8 cellular contexts compared by ENCODE assay signal in the genomic region with DNA sequence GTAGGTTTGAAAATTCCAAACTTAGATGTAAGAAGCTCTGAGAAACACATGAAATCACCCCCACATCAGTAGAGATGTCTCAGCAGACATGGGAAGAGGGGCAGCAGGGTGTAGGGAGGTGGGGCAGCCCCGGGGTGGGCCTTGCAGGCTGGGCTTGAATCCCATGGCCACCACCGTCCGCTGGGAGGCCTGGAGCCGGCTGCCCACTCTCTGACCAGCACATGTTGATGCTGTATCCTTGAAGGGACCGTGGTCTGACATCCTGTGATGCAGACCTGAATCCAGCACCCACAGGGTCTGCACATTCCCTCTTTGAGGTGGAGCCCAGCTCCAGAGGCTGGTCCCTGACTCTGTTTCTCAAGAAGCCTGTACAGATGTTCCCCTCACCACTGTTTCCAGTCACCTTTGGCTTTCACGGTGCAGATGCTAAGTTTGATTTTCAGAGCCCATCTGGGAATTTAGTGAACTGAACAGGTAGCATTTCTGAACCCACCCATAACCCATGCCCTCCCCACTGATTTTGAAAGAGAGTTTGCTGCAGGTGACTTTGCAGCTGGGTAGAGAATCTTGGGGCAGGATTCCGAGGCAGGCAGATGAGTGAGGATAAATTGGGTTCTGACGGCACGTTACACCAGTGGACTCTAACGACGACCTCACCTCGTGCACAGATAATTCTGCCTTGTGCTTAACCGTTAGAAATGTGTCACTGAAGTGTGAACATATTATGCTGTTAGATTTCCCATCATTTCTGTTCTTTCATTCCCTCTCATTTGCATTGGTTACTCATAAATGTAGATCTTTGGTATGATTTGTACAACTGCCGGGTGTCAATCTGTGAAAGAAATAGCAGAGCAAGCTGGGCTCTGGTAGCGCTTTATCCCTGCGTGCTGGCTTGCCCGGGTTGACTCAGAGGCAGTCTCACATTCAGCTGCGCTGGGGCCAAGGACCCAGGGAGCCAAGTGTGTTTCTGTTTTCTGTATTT. TPM values are rescaled to one million over a fixed set of nuclear protein-coding genes. Genes with fewer than 3 reads are reported as not detected.
A peak's percentile ranks its signal among the peaks of the same experiment; 100 is the strongest.
DNase-seq lines count a peak whose midpoint lies in the region; ATAC-seq lines count a peak whose summit lies in the region.

No MANE protein-coding gene starts in this region.

- ATAC-seq in HG03571 (IDR thresholded peaks at IDR 0.05; ENCODE audit: unreplicated experiment) (peak; percentile 78), esophagus mucosa (no peak)

- DNase-seq in SIG-M5 treated with dmso at 0.1 percent for 504 hours (lab: John Stamatoyannopoulos, UW; ENCODE audit: unreplicated experiment) (peak; percentile 30), SIG-M5 (lab: John Stamatoyannopoulos, UW) (no peak), putamen (ENCODE audit: low spot score) (no peak), occipital lobe (lab: John Stamatoyannopoulos, UW) (no peak)
- peak; percentile 59 for DNase-seq in activated effector memory CD4-positive, alpha-beta T cell treated with Interleukin-2 at 50 U/mL for 16 hours
- DNase-seq in stimulated activated CD4-positive, alpha-beta T cell treated with anti-CD3 and anti-CD28 coated beads, TNF-alpha, amount 100 ng/mL, for 48 hours (ENCODE audit: low read depth in 3 of 3) = peak; percentile 73 to 88 (median 73)

RNA-seq across cellular contexts. Expression of a gene that starts 45.7 kb away (rescaled TPM):
- total RNA-seq in occipital lobe = 2.3 TPM
- total RNA-seq in esophagus mucosa = 2.1 TPM

Comparison
In these comparisons a context has a peak if more than half of its experiments do, and no peak if none do; other contexts are left out.
1. DNase-seq: peak in SIG-M5 treated with dmso at 0.1 percent for 504 hours (single experiment), activated effector memory CD4-positive, alpha-beta T cell treated with Interleukin-2 at 50 U/mL for 16 hours (single experiment) and stimulated activated CD4-positive, alpha-beta T cell treated with anti-CD3 and anti-CD28 coated beads, TNF-alpha, amount 100 ng/mL, for 48 hours (3 of 3); none in SIG-M5 (single experiment), putamen (single experiment) and occipital lobe (single experiment).